ENCODE assay signal across 13 cellular contexts in genomic region chr22:37625737-37626136, GRCh38. TPM values are rescaled to one million over a fixed set of nuclear protein-coding genes. Genes with fewer than 3 reads are reported as not detected.
A peak's percentile ranks its signal among the peaks of the same experiment; 100 is the strongest.
DNase-seq lines count a peak whose midpoint lies in the region; ATAC-seq and TF ChIP-seq lines count a peak whose summit lies in the region.
"Had no signal": no experiment of that assay in that cellular context is flagged by ENCODE, and none has a peak within 500 bp of the region (broad histone marks: within the 10 kb centered on the region; RNA-seq: fewer than 3 reads in every experiment).

No MANE protein-coding gene starts in this region.

- DNase-seq in breast epithelium (ENCODE audit: low spot score in 2 of 2): no peak
- DNase-seq in MCF 10A (ENCODE audit: unreplicated experiment): no peak
- DNase-seq in colonic mucosa: no peak
- no peak for DNase-seq in neuronal stem cell (ENCODE audit: low spot score)
- DNase-seq in trophoblast cell: no peak
- DNase-seq: EL; NCI-H1092 treated with DMSO at 0.1 percent for 48 hours; NCI-H774; stimulated activated naive CD4-positive, alpha-beta T cell had no signal

- ATAC-seq in GM21786 (IDR thresholded peaks at IDR 0.05; ENCODE audit: unreplicated experiment): no peak
- no peak for ATAC-seq in GM19324 (IDR thresholded peaks at IDR 0.05; ENCODE audit: low FRiP score, unreplicated experiment)

- H2BK12ac ChIP-seq in neuronal stem cell (ENCODE audit: low read length) (no peak overlapping the region), trophoblast cell (ENCODE audit: low read length) (no peak overlapping the region)

- CTCF ChIA-PET in MCF 10A (lab: Yijun Ruan, JAX): interaction anchor here (0.7 to 10.9 kb wide), 6 partner anchors 11 to 56 kb away, joined by 3 to 112 read pairs (median 4); partner anchors contain the start of gene SH3BP1

- H3K36me3 ChIP-seq in breast epithelium (no peaks in the 10 kb centered on the region), colonic mucosa (no peaks in the 10 kb centered on the region), neuronal stem cell (replicated peaks in 1 of 2; ENCODE audit: control insufficient read depth in 2 of 2, insufficient read depth in 2 of 2, low read length in 2 of 2) (peaks cover 34 to 90% of the 10 kb centered on the region in 2 donors), urinary bladder (ENCODE audit: insufficient read depth) (no peaks in the 10 kb centered on the region), trophoblast cell (ENCODE audit: control insufficient read depth in 1 of 2, insufficient read depth in 2 of 2, low read length in 2 of 2) (peaks cover 44 to 62% of the 10 kb centered on the region in 2 experiments)

- H4K91ac ChIP-seq in neuronal stem cell (ENCODE audit: low read depth, low read length, poor library complexity): no peak overlapping the region
- H4K91ac ChIP-seq in trophoblast cell (ENCODE audit: low read depth, low read length): no peak overlapping the region

- H3K4me3 ChIP-seq in breast epithelium (no peak overlapping the region), colonic mucosa (no peak overlapping the region), neuronal stem cell (ENCODE audit: low read length in 2 of 2) (peak overlapping the region in 1 of 2 donors; percentile 16), urinary bladder (ENCODE audit: low read depth, low read length) (no peak overlapping the region), trophoblast cell (ENCODE audit: low read depth, low read length) (no peak overlapping the region)

- H3K27me3 Mint-ChIP-seq in MCF 10A (ENCODE audit: insufficient read depth, unreplicated experiment): no peaks in the 10 kb centered on the region

- no peak overlapping the region for H3K18ac ChIP-seq in neuronal stem cell (ENCODE audit: low read length)
- no peak overlapping the region for H3K18ac ChIP-seq in trophoblast cell (ENCODE audit: low read length)

- no peak overlapping the region for H3K4ac ChIP-seq in neuronal stem cell (ENCODE audit: low read length)
- no peak overlapping the region for H3K4ac ChIP-seq in trophoblast cell (ENCODE audit: low read depth, low read length)

- no CpG with 5 or more reads among the region's 14 CpGs for WGBS in neuronal stem cell (ENCODE audit: extremely low coverage in 2 of 2, insufficient read length in 2 of 2, insufficient replicate concordance in 1 of 2), 2 donors
- WGBS in urinary bladder: 80% methylated on average over 14 of the region's 14 CpGs
- WGBS in trophoblast cell (ENCODE audit: extremely low coverage, insufficient coverage, insufficient read length): no CpG with 5 or more reads among the region's 14 CpGs

- H2AFZ ChIP-seq in neuronal stem cell (ENCODE audit: low read length): no peak overlapping the region
- H2AFZ ChIP-seq in trophoblast cell (ENCODE audit: insufficient read depth, low read length, poor library complexity): no peak overlapping the region

- H2BK120ac ChIP-seq in neuronal stem cell (ENCODE audit: low read depth, low read length): no peak overlapping the region
- no peak overlapping the region for H2BK120ac ChIP-seq in trophoblast cell (ENCODE audit: insufficient read depth, low read length, poor library complexity)

- POLR2A ChIA-PET in MCF 10A (lab: Yijun Ruan, JAX): interaction anchor here (0.6 kb wide), 1 partner anchor 232 kb away, joined by 4 read pairs; no protein-coding TSS in a partner anchor

- no peak overlapping the region for H3K4me3 Mint-ChIP-seq in MCF 10A (ENCODE audit: unreplicated experiment)

- H3K27me3 ChIP-seq in breast epithelium: no peaks in the 10 kb centered on the region
- no peaks in the 10 kb centered on the region for H3K27me3 ChIP-seq in colonic mucosa
- no peaks in the 10 kb centered on the region for H3K27me3 ChIP-seq in neuronal stem cell (ENCODE audit: control insufficient read depth in 3 of 3, insufficient read depth in 3 of 3, low read depth in 1 of 3, low read length in 3 of 3)
- H3K27me3 ChIP-seq in trophoblast cell (ENCODE audit: insufficient read depth, low read length): no peaks in the 10 kb centered on the region

- H3K27ac ChIP-seq in breast epithelium (peak overlapping the region; percentile 84 to 92), colonic mucosa (peak overlapping the region; percentile 70), neuronal stem cell (replicated peaks; ENCODE audit: low read length) (no peak overlapping the region), urinary bladder (ENCODE audit: low read depth) (peak overlapping the region; percentile 55), trophoblast cell (ENCODE audit: low read depth, low read length) (no peak overlapping the region)

- no peak overlapping the region for H3K4me2 ChIP-seq in neuronal stem cell (ENCODE audit: insufficient read depth, low read length, poor library complexity, severe bottlenecking)
- no peak overlapping the region for H3K4me2 ChIP-seq in trophoblast cell (ENCODE audit: low read length)

- H4K12ac ChIP-seq in trophoblast cell (ENCODE audit: low read depth, low read length): no peak overlapping the region

- H3K79me1 ChIP-seq in neuronal stem cell (ENCODE audit: low read depth, low read length) (peaks cover 1% of the 10 kb centered on the region), trophoblast cell (ENCODE audit: low read length) (no peaks in the 10 kb centered on the region)

- TF ChIP-seq CTCF in breast epithelium (IDR thresholded peaks at IDR 0.05) (no peak), MCF 10A (IDR thresholded peaks at IDR 0.05; ENCODE audit: unreplicated experiment) (no peak), colonic mucosa (IDR thresholded peaks at IDR 0.05) (no peak)

- no peak overlapping the region for H3K27ac Mint-ChIP-seq in MCF 10A (ENCODE audit: low read depth, unreplicated experiment)

- H3K9ac ChIP-seq in colonic mucosa (ENCODE audit: low read depth in 2 of 2, low read length in 2 of 2): peak overlapping the region; percentile 14 to 53
- H3K9ac ChIP-seq in neuronal stem cell (ENCODE audit: low read depth, low read length, poor library complexity): no peak overlapping the region
- no peak overlapping the region for H3K9ac ChIP-seq in trophoblast cell (ENCODE audit: low read length)

- H3K23ac ChIP-seq in neuronal stem cell (ENCODE audit: low read depth, low read length, poor library complexity) (peak overlapping the region; percentile 46), trophoblast cell (ENCODE audit: low read length) (no peak overlapping the region)

- BruUV-seq in MCF 10A (replicated peaks; lab: Mats Ljungman, UMichigan): no TSS peak

- no peaks in the 10 kb centered on the region for H3K9me3 ChIP-seq in breast epithelium
- H3K9me3 ChIP-seq in colonic mucosa: no peaks in the 10 kb centered on the region
- H3K9me3 ChIP-seq in neuronal stem cell (replicated peaks in 1 of 2; ENCODE audit: control insufficient read depth in 2 of 2, insufficient read depth in 1 of 2, low read depth in 1 of 2, low read length in 2 of 2): no peaks in the 10 kb centered on the region
- H3K9me3 ChIP-seq in trophoblast cell (ENCODE audit: insufficient read depth, low read depth, low read length): no peaks in the 10 kb centered on the region

- H3K4me1 Mint-ChIP-seq in MCF 10A (ENCODE audit: insufficient read depth, unreplicated experiment): no peaks in the 10 kb centered on the region

- H3K14ac ChIP-seq in neuronal stem cell (ENCODE audit: low read length) (no peak overlapping the region), trophoblast cell (ENCODE audit: low read length) (no peak overlapping the region)

- H4K8ac ChIP-seq in neuronal stem cell (ENCODE audit: low read depth, low read length) (no peak overlapping the region), trophoblast cell (ENCODE audit: low read depth, low read length) (no peak overlapping the region)

- H2BK5ac ChIP-seq in neuronal stem cell (ENCODE audit: low read length) (no peak overlapping the region), trophoblast cell (ENCODE audit: low read depth, low read length, poor library complexity) (no peak overlapping the region)

- H3K4me1 ChIP-seq in breast epithelium: peaks cover 17 to 29% of the 10 kb centered on the region in 2 donors
- peaks cover 30% of the 10 kb centered on the region for H3K4me1 ChIP-seq in colonic mucosa
- peaks cover 4 to 5% of the 10 kb centered on the region in 2 donors for H3K4me1 ChIP-seq in neuronal stem cell (ENCODE audit: control insufficient read depth in 2 of 2, insufficient read depth in 1 of 2, low read depth in 1 of 2, low read length in 2 of 2)
- no peaks in the 10 kb centered on the region for H3K4me1 ChIP-seq in urinary bladder (ENCODE audit: insufficient read depth)
- peaks cover 0 to 2% of the 10 kb centered on the region in 2 experiments for H3K4me1 ChIP-seq in trophoblast cell (ENCODE audit: control insufficient read depth in 1 of 2, insufficient read depth in 2 of 2, low read length in 2 of 2)

- no peak overlapping the region for H2BK15ac ChIP-seq in neuronal stem cell (ENCODE audit: low read length)

- no peak overlapping the region for H2AK5ac ChIP-seq in neuronal stem cell (ENCODE audit: low read depth, low read length)
- H2AK5ac ChIP-seq in trophoblast cell (ENCODE audit: low read length): no peak overlapping the region

- H3K36me3 Mint-ChIP-seq in MCF 10A (ENCODE audit: insufficient read depth, unreplicated experiment): peaks cover 19% of the 10 kb centered on the region

- H3K79me2 ChIP-seq in trophoblast cell (ENCODE audit: control insufficient read depth, insufficient read depth, low read length, poor library complexity): no peaks in the 10 kb centered on the region

- TF ChIP-seq POLR2A in breast epithelium (IDR thresholded peaks at IDR 0.05): no peak

- H3K9me3 Mint-ChIP-seq in MCF 10A (ENCODE audit: unreplicated experiment): no peaks in the 10 kb centered on the region

- intact Hi-C loops in breast epithelium (cut with DNase I; ENCODE audit: low total_unique reads): no loop called here
- intact Hi-C loops in MCF 10A (cut with micrococcal nuclease): no loop called here
- intact Hi-C loops in colonic mucosa (cut with DNase I): no loop called here

RNA-seq across cellular contexts. Expression of gene SH3BP1, which starts 13.7 kb away (rescaled TPM):
- total RNA-seq in breast epithelium: 1 to 10 TPM; 3.8 to 8.8 (median 7.3) TPM
- 1.5 and 1.9 TPM in 2 replicates for total RNA-seq in MCF 10A (2022)
- total RNA-seq in colonic mucosa: 100 to 1,000 TPM in 1 of 2 donors, 10 to 100 TPM in 1; 91.8 to 125 TPM
- 14.6 TPM for polyA plus RNA-seq in neuronal stem cell (2013, experiment 1 of 2)
- 14.3 TPM for polyA plus RNA-seq in neuronal stem cell (2013, experiment 2 of 2)
- total RNA-seq in urinary bladder: 10.9 TPM
- polyA plus RNA-seq in urinary bladder: 11.3 TPM
- 34.1 and 35.7 TPM in 2 replicates for polyA plus RNA-seq in trophoblast cell (2013)

RNA-seq across cellular contexts. Expression of gene GGA1, which starts 17.1 kb away (rescaled TPM):
- total RNA-seq in breast epithelium (10 to 100 TPM; 36.6 to 63.9 (median 54.7) TPM), MCF 10A (2022) (52.7 and 59.1 TPM in 2 replicates), colonic mucosa (10 to 100 TPM; 45.7 to 90.2 TPM), urinary bladder (29.3 TPM)
- polyA plus RNA-seq in neuronal stem cell (2013, experiment 1 of 2): 32.1 TPM
- 31.4 TPM for polyA plus RNA-seq in neuronal stem cell (2013, experiment 2 of 2)
- polyA plus RNA-seq in urinary bladder: 45.4 TPM
- 31.8 and 32.0 TPM in 2 replicates for polyA plus RNA-seq in trophoblast cell (2013)

RNA-seq across cellular contexts. Expression of gene PDXP, which starts 32.8 kb away (rescaled TPM):
- total RNA-seq in breast epithelium: 1 to 10 TPM; 4.2 to 6.9 (median 4.2) TPM
- 10.3 and 10.5 TPM in 2 replicates for total RNA-seq in MCF 10A (2022)
- 10 to 100 TPM; 24.5 to 34.0 TPM for total RNA-seq in colonic mucosa
- polyA plus RNA-seq in neuronal stem cell (2013, experiment 1 of 2): 46.4 TPM
- 44.0 TPM for polyA plus RNA-seq in neuronal stem cell (2013, experiment 2 of 2)
- 3.2 TPM for total RNA-seq in urinary bladder
- polyA plus RNA-seq in urinary bladder: 15.1 TPM
- polyA plus RNA-seq in trophoblast cell (2013): 5.5 and 5.8 TPM in 2 replicates

RNA-seq across cellular contexts. Expression of gene LGALS2, which starts 45.9 kb away (rescaled TPM):
- total RNA-seq in breast epithelium (under 1 TPM in 2 of 3 donors, not detected in 1; 0.80 to 0.88 TPM), MCF 10A (2022) (not detected in 2 replicates), colonic mucosa (100 to 1,000 TPM; 118 to 160 TPM), urinary bladder (not detected)
- polyA plus RNA-seq in neuronal stem cell (2013, experiment 1 of 2): not detected
- not detected for polyA plus RNA-seq in neuronal stem cell (2013, experiment 2 of 2)
- polyA plus RNA-seq in urinary bladder: 0.37 TPM
- not detected in 2 replicates for polyA plus RNA-seq in trophoblast cell (2013)
- total RNA-seq: endothelial cell of umbilical vein had no signal
- polyA plus RNA-seq: endothelial cell of umbilical vein had no signal

RNA-seq across cellular contexts. Expression of gene LGALS1, which starts 49.7 kb away (rescaled TPM):
- total RNA-seq in breast epithelium: 1,000 to 10,000 TPM in 1 of 3 donors, 100 to 1,000 TPM in 2; 621 to 2,412 (median 641) TPM
- total RNA-seq in MCF 10A (2022): 1,407 and 1,635 TPM in 2 replicates
- 100 to 1,000 TPM in 1 of 2 donors, 10 to 100 TPM in 1; 83.3 to 222 TPM for total RNA-seq in colonic mucosa
- 41.9 TPM for polyA plus RNA-seq in neuronal stem cell (2013, experiment 1 of 2)
- polyA plus RNA-seq in neuronal stem cell (2013, experiment 2 of 2): 44.2 TPM
- total RNA-seq in urinary bladder: 1,499 TPM
- polyA plus RNA-seq in urinary bladder: 1,781 TPM
- 6.6 and 7.0 TPM in 2 replicates for polyA plus RNA-seq in trophoblast cell (2013)

Comparison
In these comparisons a context has a peak if more than half of its experiments do, and no peak if none do; other contexts are left out.
1. H3K27ac ChIP-seq: peak in breast epithelium (2 of 2), colonic mucosa (single experiment) and urinary bladder (single experiment); none in neuronal stem cell (single experiment) and trophoblast cell (single experiment).
2. H3K9ac ChIP-seq: peak in colonic mucosa (2 of 2); none in neuronal stem cell (single experiment) and trophoblast cell (single experiment).